Comparison of ENCODE assay signal across 13 cellular contexts in genomic region chr1:88175631-88176226, GRCh38.
DNase-seq lines count a peak whose midpoint lies in the region; ATAC-seq, FAIRE-seq and TF ChIP-seq lines count a peak whose summit lies in the region.
"Had no signal": no experiment of that assay in that cellular context is flagged by ENCODE, and none has a peak within 500 bp of the region (broad histone marks: within the 10 kb centered on the region; RNA-seq: fewer than 3 reads in every experiment).

No MANE protein-coding gene starts in this region.

- no peaks in the 10 kb centered on the region for H3K36me3 ChIP-seq in Peyer's patch
- H3K36me3 ChIP-seq in endothelial cell of umbilical vein (ENCODE audit: control insufficient read depth in 2 of 2, extremely low read depth in 1 of 2, insufficient read depth in 2 of 2, low read length in 2 of 2), result no peaks in the 10 kb centered on the region
- H3K36me3 ChIP-seq: neutrophil had no signal

- POLR2A ChIA-PET in endothelial cell of umbilical vein (lab: Charles Lee), result no interaction called here

- no peaks in the 10 kb centered on the region for H3K9me1 ChIP-seq in endothelial cell of umbilical vein (replicated peaks; ENCODE audit: control insufficient read depth, extremely low read depth, insufficient read depth, low read length)

- no TSS peak for BruUV-seq in endothelial cell of umbilical vein (replicated peaks; lab: Mats Ljungman, UMichigan)

- no peak overlapping the region for H3K4me2 ChIP-seq in endothelial cell of umbilical vein (ENCODE audit: insufficient read depth, low read length)

- no peak for TF ChIP-seq POLR2A in Peyer's patch (IDR thresholded peaks at IDR 0.05)
- no peak for TF ChIP-seq POLR2A in endothelial cell of umbilical vein (IDR thresholded peaks at IDR 0.05; ENCODE audit: low read depth, low read length)

- H2AFZ ChIP-seq in endothelial cell of umbilical vein (ENCODE audit: low read depth, low read length), result no peak overlapping the region

- H3K4me1 ChIP-seq in Peyer's patch (peaks cover 0 to 6% (median 0%) of the 10 kb centered on the region in 4 donors), endothelial cell of umbilical vein (ENCODE audit: control insufficient read depth, extremely low read depth, insufficient read depth, low read length) (peaks cover 2% of the 10 kb centered on the region)

- H3K79me2 ChIP-seq in endothelial cell of umbilical vein (ENCODE audit: control insufficient read depth, insufficient read depth, low read length), result no peaks in the 10 kb centered on the region

- no peaks in the 10 kb centered on the region for H3K27me3 ChIP-seq in Peyer's patch
- peaks cover 2 to 3% of the 10 kb centered on the region in 2 experiments for H3K27me3 ChIP-seq in endothelial cell of umbilical vein (ENCODE audit: control insufficient read depth in 2 of 2, insufficient read depth in 2 of 2, low read length in 2 of 2)
- H3K27me3 ChIP-seq: neutrophil had no signal

- CTCF ChIA-PET in endothelial cell of umbilical vein (lab: Charles Lee), result interaction anchor here (1.0 to 1.2 kb wide), 2 partner anchors 9 to 849 kb away, joined by 3 to 5 read pairs; no protein-coding TSS in a partner anchor

- intact Hi-C loops in endothelial cell of umbilical vein (cut with micrococcal nuclease), result no loop called here

- no peak for ATAC-seq in GM21367 (IDR thresholded peaks at IDR 0.05; ENCODE audit: unreplicated experiment)
- no peak for ATAC-seq in GM19328 (IDR thresholded peaks at IDR 0.05; ENCODE audit: unreplicated experiment)
- no peak for ATAC-seq in HG02610 (IDR thresholded peaks at IDR 0.05; ENCODE audit: unreplicated experiment)

- dilution Hi-C loops in endothelial cell of umbilical vein (cut with MboI; ENCODE audit: extremely low pct_ligation_motif_present, low sequenced_read_pairs), result no loop called here

- TF ChIP-seq CTCF in Peyer's patch (IDR thresholded peaks at IDR 0.05), result no peak
- TF ChIP-seq CTCF in endothelial cell of umbilical vein (IDR thresholded peaks at IDR 0.05; ENCODE audit: extremely low read depth in 1 of 2, insufficient read depth in 1 of 2, low read depth in 1 of 2, low read length in 2 of 2), result no peak

- no peak for FAIRE-seq in endothelial cell of umbilical vein (lab: Jason Lieb, UNC)

- H3K27ac ChIP-seq in Peyer's patch (peak overlapping the region in 1 of 4 donors; percentile 38), endothelial cell of umbilical vein (ENCODE audit: insufficient read depth, low read depth, low read length) (no peak overlapping the region)
- H3K27ac ChIP-seq: neutrophil had no signal

- H3K4me3 ChIP-seq in Peyer's patch (no peak overlapping the region), endothelial cell of umbilical vein (replicated peaks in 1 of 3; ENCODE audit: insufficient read depth in 1 of 3, low read depth in 1 of 3, low read length in 3 of 3) (no peak overlapping the region)

- DNase-seq in Ammon's horn (ENCODE audit: low spot score) (peak; percentile 50), Peyer's patch (peak in 2 of 3 donors; percentile 49 to 54), endothelial cell of umbilical vein (ENCODE audit: low read depth, low spot score) (no peak), mucosa of gallbladder (ENCODE audit: low spot score) (peak; percentile 54), cerebellar nuclear complex (lab: John Stamatoyannopoulos, UW) (no peak)
- DNase-seq: activated CD4-positive, alpha-beta T cell treated with anti-CD3 and anti-CD28 coated beads for 4 hours; activated gamma-delta T cell; DMS79 treated with DMSO at 0.1 percent for 48 hours; immature natural killer cell had no signal

- H4K20me1 ChIP-seq in endothelial cell of umbilical vein (replicated peaks; ENCODE audit: control insufficient read depth, extremely low read depth, insufficient read depth, low read length), result no peaks in the 10 kb centered on the region

- no peaks in the 10 kb centered on the region for H3K9me3 ChIP-seq in Peyer's patch
- no peaks in the 10 kb centered on the region for H3K9me3 ChIP-seq in endothelial cell of umbilical vein (replicated peaks; ENCODE audit: control insufficient read depth, insufficient read depth, low read length)
- H3K9me3 ChIP-seq: neutrophil had no signal

- no peak overlapping the region for H3K9ac ChIP-seq in endothelial cell of umbilical vein (replicated peaks; ENCODE audit: extremely low read depth, insufficient read depth, low read length)

TF ChIP-seq in endothelial cell of umbilical vein, 7 proteins besides CTCF, POLR2A, EP300 and RAD21:
- TF ChIP-seq JUN (IDR thresholded peaks at IDR 0.05; ENCODE audit: borderline replicate concordance, insufficient read depth, insufficient read length, low read depth) (no peak), GATA2 (IDR thresholded peaks at IDR 0.05; ENCODE audit: insufficient read depth, insufficient read length, low read depth, low read length) (peak; percentile 11)

Comparison
In these comparisons a context has a peak if more than half of its experiments do, and no peak if none do; other contexts are left out.
1. DNase-seq: peak in Ammon's horn (single experiment), Peyer's patch (2 of 3) and mucosa of gallbladder (single experiment); none in endothelial cell of umbilical vein (single experiment) and cerebellar nuclear complex (0 of 2).